In genomic region chr13:50453238-50453637, GRCh38 we compare ENCODE assay signal across 31 cellular contexts.
DNase-seq lines count a peak whose midpoint lies in the region; ATAC-seq, FAIRE-seq and TF ChIP-seq lines count a peak whose summit lies in the region.
"Had no signal": no experiment of that assay in that cellular context is flagged by ENCODE, and none has a peak within 500 bp of the region (broad histone marks: within the 10 kb centered on the region; RNA-seq: fewer than 3 reads in every experiment).

No MANE protein-coding gene starts in this region.

- no peaks in the 10 kb centered on the region; the same call in 1 of the 2 replicates for H3K4me1 ChIP-seq in IMR-90 (ENCODE audit: control insufficient read depth, insufficient read depth, low read length)
- H3K4me1 ChIP-seq: breast epithelium, SJSA1, testis had no signal

- TF ChIP-seq POLR2A in IMR-90 (IDR thresholded peaks at IDR 0.05; ENCODE audit: low read depth, low read length): no peak
- TF ChIP-seq POLR2A in GM12892 (IDR thresholded peaks at IDR 0.05; ENCODE audit: low read depth, low read length): no peak

- no peak overlapping the region for H2BK120ac ChIP-seq in IMR-90 (ENCODE audit: low read depth, low read length)

- in situ Hi-C loops in IMR-90 (cut with MboI; ENCODE audit: low sequenced_read_pairs): no loop called here

- no peak overlapping the region for H3K56ac ChIP-seq in IMR-90 (ENCODE audit: extremely low read depth, insufficient read depth, low read length)

- intact Hi-C loops in IMR-90 (cut with micrococcal nuclease): no loop called here
- intact Hi-C loops in sciatic nerve (cut with DNase I): no loop called here

- H3K23ac ChIP-seq in IMR-90 (ENCODE audit: low read depth, low read length): no peak overlapping the region

- H3K14ac ChIP-seq in IMR-90 (replicated peaks; ENCODE audit: low read depth, low read length): no peak overlapping the region

- H3K9me1 ChIP-seq in IMR-90 (ENCODE audit: insufficient read depth, low read length): no peaks in the 10 kb centered on the region

- H3K36me3 Mint-ChIP-seq in brain: no peaks in the 10 kb centered on the region
- H3K36me3 Mint-ChIP-seq: activated CD8-positive, alpha-beta memory T cell treated with anti-CD3 and anti-CD28 coated beads, Interleukin-2, amount 10 ng/mL, durations not matched to agents 7 days and 5 days; IgD-negative memory B cell; memory B cell had no signal

- no peaks in the 10 kb centered on the region for H4K20me1 ChIP-seq in IMR-90 (ENCODE audit: insufficient read depth, low read length)

- no peaks in the 10 kb centered on the region for H3K9me3 ChIP-seq in IMR-90 (ENCODE audit: control insufficient read depth, insufficient read depth, low read length)
- H3K9me3 ChIP-seq: breast epithelium, SJSA1, testis, vagina had no signal

- WGBS in IMR-90 (ENCODE audit: extremely low coverage in 2 of 2, insufficient read length in 1 of 2), 2 experiments: 0% methylated on average over 1 of the region's 3 CpGs; no CpG with 5 or more reads in 1 of the 2 experiments

- BruUV-seq in IMR-90 (replicated peaks; lab: Mats Ljungman, UMichigan): no TSS peak

- H2AK5ac ChIP-seq in IMR-90 (ENCODE audit: low read depth, low read length): no peak overlapping the region

- H3K36me3 ChIP-seq in IMR-90 (ENCODE audit: control insufficient read depth, insufficient read depth, low read length): no peaks in the 10 kb centered on the region
- H3K36me3 ChIP-seq: breast epithelium, SJSA1, vagina had no signal

- POLR2A ChIA-PET in IMR-90 (lab: Charles Lee; ENCODE audit: unreplicated experiment): no interaction called here

- no peak overlapping the region for H4K8ac ChIP-seq in IMR-90 (ENCODE audit: low read depth in 2 of 2, low read length in 2 of 2)

- H3K18ac ChIP-seq in IMR-90 (ENCODE audit: low read depth, low read length): no peak overlapping the region

- no peak overlapping the region; the same call in 1 of the 2 replicates for H4K5ac ChIP-seq in IMR-90 (ENCODE audit: low read depth, low read length)

- no peak overlapping the region for H3K4me3 ChIP-seq in IMR-90 (ENCODE audit: insufficient read depth, low read depth, low read length)
- H3K4me3 ChIP-seq: breast epithelium, hepatocyte, SJSA1, testis, vagina had no signal

- no peak overlapping the region for H2AK9ac ChIP-seq in IMR-90 (replicated peaks; ENCODE audit: low read depth, low read length, poor library complexity)

- H3K9me3 Mint-ChIP-seq in brain: peaks cover 0 to 4% (median 0%) of the 10 kb centered on the region in 5 experiments
- H3K9me3 Mint-ChIP-seq: activated B cell treated with CpG ODN at 0.5 μM for 24 hours, IgD-negative memory B cell, memory B cell had no signal

- no peak overlapping the region for H2BK20ac ChIP-seq in IMR-90 (ENCODE audit: low read depth, low read length)

- peaks cover 3% of the 10 kb centered on the region for H3K27me3 Mint-ChIP-seq in brain
- H3K27me3 Mint-ChIP-seq: activated B cell treated with CpG ODN at 0.5 μM for 24 hours; activated CD8-positive, alpha-beta memory T cell treated with anti-CD3 and anti-CD28 coated beads, Interleukin-2, amount 10 ng/mL, durations not matched to agents 7 days and 5 days; IgD-negative memory B cell; memory B cell had no signal

- H3K4me1 Mint-ChIP-seq in brain: peaks cover 49% of the 10 kb centered on the region
- H3K4me1 Mint-ChIP-seq: activated CD8-positive, alpha-beta memory T cell treated with anti-CD3 and anti-CD28 coated beads, Interleukin-2, amount 10 ng/mL, durations not matched to agents 7 days and 5 days had no signal

- no peak overlapping the region for H2AFZ ChIP-seq in IMR-90 (replicated peaks; ENCODE audit: low read length, poor library complexity)
- H2AFZ ChIP-seq: hepatocyte had no signal

- H3K9ac ChIP-seq in IMR-90 (ENCODE audit: low read depth, low read length): no peak overlapping the region

- no peaks in the 10 kb centered on the region for H3K27me3 ChIP-seq in IMR-90 (ENCODE audit: control insufficient read depth, insufficient read depth, low read length)
- H3K27me3 ChIP-seq: breast epithelium, hepatocyte, SJSA1, testis, vagina had no signal

- ATAC-seq in IMR-90 (ENCODE audit: low read depth) (peak; percentile 57; the same call in 1 of the 2 replicates), sciatic nerve (peak; percentile 63), GM21515 (IDR thresholded peaks at IDR 0.05; ENCODE audit: unreplicated experiment) (no peak)
- ATAC-seq: activated CD8-positive, alpha-beta memory T cell treated with anti-CD3 and anti-CD28 coated beads, Interleukin-2, amount 10 ng/mL, durations not matched to agents 7 days and 5 days; stimulated activated naive CD8-positive, alpha-beta T cell treated with anti-CD3 and anti-CD28 coated beads, Interleukin-15, Interleukin-2, amounts not matched to agents 100 U/mL and 50 U/mL, for 24 hours had no signal

- no peak overlapping the region for H3K27ac ChIP-seq in IMR-90 (ENCODE audit: insufficient read depth, low read length)
- H3K27ac ChIP-seq: epithelial cell of prostate, hepatocyte, SJSA1, testis, vagina had no signal

- TF ChIP-seq CTCF in IMR-90 (conservative IDR thresholded peaks at IDR 0.05; ENCODE audit: low read depth, low read length) (no peak), brain (conservative IDR thresholded peaks at IDR 0.05) (no peak)

- DNase-seq in IMR-90 (peak; percentile 5), fibroblast of peridontal ligament (ENCODE audit: extremely low read depth) (peak; percentile 68), sciatic nerve (ENCODE audit: low spot score) (no peak), COLO829 (ENCODE audit: low spot score) (no peak), GM12892 (ENCODE audit: insufficient read length) (no peak), HPDE6-E6E7 (ENCODE audit: extremely low spot score) (no peak)
- DNase-seq: activated B cell treated with CpG ODN at 0.5 μM for 24 hours; activated CD8-positive, alpha-beta memory T cell treated with anti-CD3 and anti-CD28 coated beads, Interleukin-2, amount 10 ng/mL, durations not matched to agents 7 days and 5 days; activated naive CD4-positive, alpha-beta T cell; activated T-cell treated with anti-CD3 and anti-CD28 coated beads, Interleukin-2, amount 50 U/mL, for 48 hours; left cardiac atrium; NCI-H1105 treated with DMSO at 0.1 percent for 48 hours; NCI-H1930; NCI-H226; posterior cingulate gyrus; stimulated activated naive CD8-positive, alpha-beta T cell treated with anti-CD3 and anti-CD28 coated beads, Interleukin-15, Interleukin-2, amounts not matched to agents 100 U/mL and 50 U/mL, for 24 hours; T-helper 1 cell; testis had no signal

- dilution Hi-C loops in IMR-90 (cut with HindIII; ENCODE audit: low sequenced_read_pairs, unreplicated experiment): no loop called here

- CTCF ChIA-PET in IMR-90 (lab: Yijun Ruan, JAX): no interaction called here

- no peak overlapping the region for H2BK5ac ChIP-seq in IMR-90 (ENCODE audit: low read depth, low read length, poor library complexity, severe bottlenecking)

- H3K4ac ChIP-seq in IMR-90 (ENCODE audit: low read depth, low read length): no peak overlapping the region

- FAIRE-seq in GM12892 (lab: Jason Lieb, UNC): no peak
- FAIRE-seq: D721Med, frontal cortex, GM12891, RCC 7860 had no signal

- H4K91ac ChIP-seq in IMR-90 (ENCODE audit: insufficient read depth, low read depth, low read length): no peak overlapping the region

- H3K4me2 ChIP-seq in IMR-90 (ENCODE audit: low read depth, low read length): no peak overlapping the region
- H3K4me2 ChIP-seq: hepatocyte had no signal

- H3K79me1 ChIP-seq in IMR-90 (ENCODE audit: low read depth in 1 of 2, low read length in 2 of 2): no peaks in the 10 kb centered on the region

- no peak for TF ChIP-seq RAD21 in IMR-90 (IDR thresholded peaks at IDR 0.05; ENCODE audit: low read length)

- H3K4me3 Mint-ChIP-seq in brain: no peak overlapping the region
- H3K4me3 Mint-ChIP-seq: activated B cell treated with CpG ODN at 0.5 μM for 24 hours; activated CD8-positive, alpha-beta memory T cell treated with anti-CD3 and anti-CD28 coated beads, Interleukin-2, amount 10 ng/mL, durations not matched to agents 7 days and 5 days; IgD-negative memory B cell; memory B cell had no signal

- no peak overlapping the region for H2BK15ac ChIP-seq in IMR-90 (ENCODE audit: low read depth, low read length)

- peak overlapping the region in 4 of 5 experiments; percentile 56 to 73 (median 70) for H3K27ac Mint-ChIP-seq in brain
- H3K27ac Mint-ChIP-seq: activated B cell treated with CpG ODN at 0.5 μM for 24 hours; activated CD8-positive, alpha-beta memory T cell treated with anti-CD3 and anti-CD28 coated beads, Interleukin-2, amount 10 ng/mL, durations not matched to agents 7 days and 5 days; IgD-negative memory B cell; memory B cell had no signal

TF ChIP-seq in IMR-90, 13 proteins besides CTCF, POLR2A, EP300 and RAD21 (continues in another document):
- TF ChIP-seq BHLHE40 (IDR thresholded peaks at IDR 0.05; ENCODE audit: low read depth, low read length) (no peak), CHD1 (IDR thresholded peaks at IDR 0.05; ENCODE audit: low read depth, low read length) (no peak), CEBPB (IDR thresholded peaks at IDR 0.05; ENCODE audit: low read depth, low read length) (no peak), MAZ (IDR thresholded peaks at IDR 0.05; ENCODE audit: borderline replicate concordance, low read depth, low read length) (no peak), FOS (IDR thresholded peaks at IDR 0.05; ENCODE audit: low read depth, low read length) (no peak), RCOR1 (IDR thresholded peaks at IDR 0.05; ENCODE audit: insufficient replicate concordance, low read length) (no peak), RFX5 (IDR thresholded peaks at IDR 0.05; ENCODE audit: low read depth, low read length) (no peak), NFE2L2 (IDR thresholded peaks at IDR 0.05; ENCODE audit: low read depth, low read length) (no peak), MAFK (IDR thresholded peaks at IDR 0.05; ENCODE audit: low read depth, low read length) (no peak), MXI1 (IDR thresholded peaks at IDR 0.05; ENCODE audit: borderline replicate concordance, low read depth, low read length) (no peak), USF2 (IDR thresholded peaks at IDR 0.05; ENCODE audit: low read depth, low read length) (no peak)

Comparison
In these comparisons a context has a peak if more than half of its experiments do, and no peak if none do; other contexts are left out.
1. DNase-seq: peak in IMR-90 (single experiment) and fibroblast of peridontal ligament (single experiment); none in sciatic nerve (single experiment), COLO829 (single experiment), GM12892 (single experiment) and HPDE6-E6E7 (single experiment).